Comparison of ENCODE assay signal across 8 cellular contexts in the genomic region with DNA sequence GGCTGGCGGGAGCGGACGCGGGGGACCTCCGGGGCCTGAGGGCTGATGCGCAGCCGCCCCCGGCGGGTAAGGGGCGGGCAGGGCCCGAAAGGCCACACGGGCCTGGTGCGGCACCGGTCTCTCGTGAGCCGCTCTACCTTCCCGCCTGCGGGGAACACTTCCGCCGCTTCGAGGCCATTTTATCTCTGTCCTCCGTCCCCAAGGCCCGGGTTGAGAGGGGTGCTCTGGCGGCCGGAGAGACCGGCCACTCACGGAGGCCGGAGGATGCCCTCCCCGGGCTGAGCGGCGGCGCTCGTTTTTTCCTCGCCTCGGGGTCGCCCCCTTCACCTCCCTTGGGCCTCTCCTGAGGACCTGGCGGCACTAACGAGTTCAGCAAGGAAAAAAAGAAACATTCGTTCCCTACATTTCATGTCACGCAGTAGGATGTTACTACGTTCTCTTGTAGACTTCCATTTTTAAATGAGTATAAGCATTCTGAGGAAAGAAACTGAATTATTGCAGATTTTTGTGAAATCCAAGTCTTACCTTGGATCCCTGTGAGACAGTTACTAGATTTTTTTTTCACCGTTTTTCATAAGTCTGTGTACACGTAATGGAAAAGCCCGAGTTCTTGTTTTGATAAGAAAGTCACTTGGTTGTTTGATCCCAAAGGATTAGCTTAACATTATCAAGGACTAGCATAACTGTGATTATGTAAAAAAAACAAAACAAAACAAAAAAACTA. TPM values are rescaled to one million over a fixed set of nuclear protein-coding genes. Genes with fewer than 3 reads are reported as not detected.
DNase-seq lines count a peak whose midpoint lies in the region; ATAC-seq and TF ChIP-seq lines count a peak whose summit lies in the region.

No MANE protein-coding gene starts in this region.

- intact Hi-C loops in mammary epithelial cell (cut with micrococcal nuclease) = loop anchor here (1.0 to 2.0 kb wide), 3 partner anchors 35 to 61 kb away; a partner anchor contains a TSS

- H3K4me3 ChIP-seq in BLaER1 treated with 17β-estradiol and CSF1 and Interleukin-3, amounts not matched to agents 10 nM and 100 nM = peak overlapping the region; percentile 90 to 99 (median 94)
- peak overlapping the region; percentile 67 to 92 (median 84) for H3K4me3 ChIP-seq in mammary epithelial cell (replicated peaks in 1 of 3; ENCODE audit: insufficient read depth in 1 of 3, low read depth in 2 of 3, low read length in 3 of 3)

- peak overlapping the region; percentile 96 to 97 for H3K27ac Mint-ChIP-seq in stimulated activated naive CD8-positive, alpha-beta T cell treated with anti-CD3 and anti-CD28 coated beads, Interleukin-15, amount 100 ng/mL, for 72 hours

- BruUV-seq in mammary epithelial cell (replicated peaks; lab: Mats Ljungman, UMichigan) = no TSS peak

- peaks cover 18 to 52% (median 46%) of the 10 kb centered on the region in 11 experiments; a peak in 21 of 22 replicates for H3K36me3 ChIP-seq in BLaER1 treated with 17β-estradiol and CSF1 and Interleukin-3, amounts not matched to agents 10 nM and 100 nM
- peaks cover 4% of the 10 kb centered on the region for H3K36me3 ChIP-seq in mammary epithelial cell (ENCODE audit: insufficient read depth, low read length)

- peaks cover 94% of the 10 kb centered on the region for H3K79me2 ChIP-seq in mammary epithelial cell (ENCODE audit: insufficient read depth, low read length)

- H3K4me3 Mint-ChIP-seq in stimulated activated naive CD8-positive, alpha-beta T cell treated with anti-CD3 and anti-CD28 coated beads, Interleukin-15, amount 100 ng/mL, for 72 hours = peak overlapping the region; percentile 90 to 92

- H3K4me2 ChIP-seq in BLaER1 treated with 17β-estradiol and CSF1 and Interleukin-3, amounts not matched to agents 10 nM and 100 nM = peak overlapping the region; percentile 75 to 97 (median 88)
- peak overlapping the region; percentile 98 for H3K4me2 ChIP-seq in mammary epithelial cell (ENCODE audit: insufficient read depth, low read depth, low read length)

- CTCF ChIA-PET in mammary epithelial cell (lab: Charles Lee; ENCODE audit: low non-redundant PET) = no interaction called here

- ATAC-seq in GM18519 (IDR thresholded peaks at IDR 0.05; ENCODE audit: low FRiP score, unreplicated experiment) (peak; percentile 23), HG02981 (IDR thresholded peaks at IDR 0.05; ENCODE audit: unreplicated experiment) (peak; percentile 33)
- ATAC-seq in stimulated activated naive CD8-positive, alpha-beta T cell treated with anti-CD3 and anti-CD28 coated beads, Interleukin-15, amount 100 ng/mL, for 72 hours = peak; percentile 60

- peak overlapping the region; percentile 50 for H2AFZ ChIP-seq in mammary epithelial cell (ENCODE audit: low read depth, low read length)

- peaks cover 46 to 55% (median 53%) of the 10 kb centered on the region in 11 experiments for H4K20me1 ChIP-seq in BLaER1 treated with 17β-estradiol and CSF1 and Interleukin-3, amounts not matched to agents 10 nM and 100 nM
- H4K20me1 ChIP-seq in mammary epithelial cell (ENCODE audit: insufficient read depth, low read length) = peaks cover 14% of the 10 kb centered on the region

- H3K9me3 ChIP-seq in BLaER1 treated with 17β-estradiol and CSF1 and Interleukin-3, amounts not matched to agents 10 nM and 100 nM (replicated peaks in 1 of 11) = peaks cover 1 to 12% (median 8%) of the 10 kb centered on the region in 11 experiments; a peak in 17 of 22 replicates
- no peaks in the 10 kb centered on the region for H3K9me3 ChIP-seq in mammary epithelial cell (replicated peaks; ENCODE audit: insufficient read depth, low read length)

- peaks cover 61% of the 10 kb centered on the region for H3K4me1 Mint-ChIP-seq in stimulated activated naive CD8-positive, alpha-beta T cell treated with anti-CD3 and anti-CD28 coated beads, Interleukin-15, amount 100 ng/mL, for 72 hours

- H3K4me1 ChIP-seq in BLaER1 treated with 17β-estradiol and CSF1 and Interleukin-3, amounts not matched to agents 10 nM and 100 nM = peaks cover 23 to 62% (median 40%) of the 10 kb centered on the region in 10 experiments
- H3K4me1 ChIP-seq in mammary epithelial cell (ENCODE audit: insufficient read depth, low read length) = peaks cover 16% of the 10 kb centered on the region

- H3K9ac ChIP-seq in BLaER1 treated with 17β-estradiol and CSF1 and Interleukin-3, amounts not matched to agents 10 nM and 100 nM = peak overlapping the region; percentile 98 to 100 (median 100)
- peak overlapping the region; percentile 97 for H3K9ac ChIP-seq in mammary epithelial cell (ENCODE audit: insufficient read depth, low read length)

- TF ChIP-seq CTCF in mammary epithelial cell (conservative IDR thresholded peaks at IDR 0.05 in 1 of 2, IDR thresholded peaks at IDR 0.05 in 1 of 2; ENCODE audit: extremely low read depth in 1 of 2, insufficient read depth in 1 of 2, low read depth in 1 of 2, low read length in 2 of 2) = no peak

- H3K9me3 Mint-ChIP-seq in stimulated activated naive CD8-positive, alpha-beta T cell treated with anti-CD3 and anti-CD28 coated beads, Interleukin-15, amount 100 ng/mL, for 72 hours = no peaks in the 10 kb centered on the region

- dilution Hi-C loops in mammary epithelial cell (cut with HindIII; ENCODE audit: low sequenced_read_pairs) = no loop called here

- peak; percentile 47 to 68 for DNase-seq in NOMO-1 (lab: John Stamatoyannopoulos, UW; ENCODE audit: unreplicated experiment in 2 of 2)
- DNase-seq in mammary epithelial cell = no peak
- DNase-seq in left kidney (ENCODE audit: low read depth, low spot score) = peak; percentile 80
- peak in 1 of 2 donors; percentile 75 for DNase-seq in stimulated activated naive CD8-positive, alpha-beta T cell treated with anti-CD3 and anti-CD28 coated beads, Interleukin-15, amount 100 ng/mL, for 72 hours
- DNase-seq in OCI-M2 (lab: John Stamatoyannopoulos, UW; ENCODE audit: unreplicated experiment) = no peak

- WGBS in mammary epithelial cell (ENCODE audit: low coverage, missing lambda C conversion rate) = under 1% methylated on average over 10 of the region's 44 CpGs

- H3K27ac ChIP-seq in BLaER1 treated with 17β-estradiol and CSF1 and Interleukin-3, amounts not matched to agents 10 nM and 100 nM = peak overlapping the region; percentile 98 to 100 (median 99)
- H3K27ac ChIP-seq in mammary epithelial cell (ENCODE audit: insufficient read depth, low read depth, low read length) = peak overlapping the region; percentile 89

- no peaks in the 10 kb centered on the region for H3K27me3 Mint-ChIP-seq in stimulated activated naive CD8-positive, alpha-beta T cell treated with anti-CD3 and anti-CD28 coated beads, Interleukin-15, amount 100 ng/mL, for 72 hours

- in situ Hi-C loops in mammary epithelial cell (cut with MboI; ENCODE audit: low sequenced_read_pairs in 2 of 2) = loop anchor here in 1 of 2 donors (5.0 kb wide), 1 partner anchor 36 kb away; a partner anchor contains a TSS

- H3K27me3 ChIP-seq in BLaER1 treated with 17β-estradiol and CSF1 and Interleukin-3, amounts not matched to agents 10 nM and 100 nM = no peaks in the 10 kb centered on the region
- no peaks in the 10 kb centered on the region for H3K27me3 ChIP-seq in mammary epithelial cell (ENCODE audit: insufficient read depth, low read length)

RNA-seq across cellular contexts. Expression of a gene that starts 0.6 kb away (rescaled TPM):
- 10 to 100 TPM; 64.5 to 92.0 TPM for total RNA-seq in mammary epithelial cell
- 22.3 TPM for polyA plus RNA-seq in mammary epithelial cell
- polyA minus RNA-seq in mammary epithelial cell = 34.2 TPM

RNA-seq across cellular contexts. Expression of a gene that starts 34.0 kb away (rescaled TPM):
- total RNA-seq in mammary epithelial cell = 100 to 1,000 TPM in 1 of 2 donors, 10 to 100 TPM in 1; 39.3 to 235 TPM
- polyA plus RNA-seq in mammary epithelial cell = 102 TPM
- 81.8 TPM for polyA minus RNA-seq in mammary epithelial cell

RNA-seq across cellular contexts. Expression of a gene that starts 34.8 kb away (rescaled TPM):
- total RNA-seq in mammary epithelial cell = 100 to 1,000 TPM; 105 to 145 TPM
- 51.3 TPM for polyA plus RNA-seq in mammary epithelial cell
- polyA minus RNA-seq in mammary epithelial cell = 77.2 TPM

Comparison
In these comparisons a context has a peak if more than half of its experiments do, and no peak if none do; other contexts are left out.
1. DNase-seq: peak in NOMO-1 (2 of 2) and left kidney (single experiment); none in mammary epithelial cell (single experiment) and OCI-M2 (single experiment).
2. Peak in every context shown above with its lines, with median percentiles within 50 percentile points of each other: ATAC-seq.